ENCODE assay signal across 32 cellular contexts in the genomic region with DNA sequence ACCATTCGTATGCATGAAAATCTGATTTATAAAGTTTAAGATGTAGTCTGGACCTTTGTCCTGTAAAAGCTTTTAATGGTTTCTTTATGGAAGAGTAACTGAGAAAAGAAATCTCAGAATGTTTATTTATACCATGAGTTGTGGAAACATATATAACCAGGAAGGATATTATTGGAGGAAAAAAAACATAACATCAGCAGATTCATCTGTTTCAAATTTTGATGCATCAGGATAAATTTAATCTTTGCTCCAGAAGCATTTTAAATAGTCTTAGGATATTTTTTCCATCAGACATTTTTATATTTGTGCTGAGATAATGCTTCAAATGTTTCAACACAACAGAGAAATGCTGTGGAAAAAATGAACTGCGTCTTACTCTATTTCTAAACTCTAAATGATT. TPM values are rescaled to one million over a fixed set of nuclear protein-coding genes. Genes with fewer than 3 reads are reported as not detected.
"Had no signal": no experiment of that assay in that cellular context is flagged by ENCODE, and none has a peak within 500 bp of the region (broad histone marks: within the 10 kb centered on the region; RNA-seq: fewer than 3 reads in every experiment).

No MANE protein-coding gene starts in this region.

- H3K36me3 ChIP-seq: esophagus squamous epithelium, heart right ventricle, left ventricle myocardium inferior, lower lobe of right lung, neural progenitor cell, prostate gland, right atrium auricular region, sigmoid colon, spleen, thoracic aorta, tibial nerve, upper lobe of right lung, uterus had no signal

- H3K27me3 ChIP-seq: esophagus squamous epithelium, heart right ventricle, neural progenitor cell, right atrium auricular region, sigmoid colon, spleen, tibial nerve, upper lobe of right lung, uterus had no signal

- H3K27ac ChIP-seq: esophagus squamous epithelium, lower lobe of right lung, neural progenitor cell, prostate gland, right atrium auricular region, sigmoid colon, spleen, thoracic aorta, tibial nerve, upper lobe of right lung had no signal

- H3K4me1 ChIP-seq: esophagus squamous epithelium, left ventricle myocardium inferior, lower lobe of right lung, neural progenitor cell, prostate gland, right atrium auricular region, spleen, upper lobe of right lung, uterus had no signal

- ATAC-seq: left colon; lower lobe of right lung; natural killer cell treated with Interleukin-12 subunit alpha and Interleukin-12 subunit beta and Interleukin-15 and Interleukin-18, amount 100 ng/mL, for 72 hours; stimulated activated memory B cell treated with anti-CD40 and anti-IgM and Interleukin-4, amounts not matched to agents 10 μg/mL and 1 μg/mL and 100 μg/mL, for 72 hours; stimulated activated naive CD8-positive, alpha-beta T cell treated with anti-CD3 and anti-CD28 coated beads, Interleukin-15, Interleukin-2, amounts not matched to agents 100 U/mL and 50 U/mL, for 24 hours; upper lobe of right lung had no signal

- H3K27ac Mint-ChIP-seq: immature natural killer cell; natural killer cell treated with Interleukin-12 subunit alpha and Interleukin-12 subunit beta and Interleukin-15 and Interleukin-18, amount 100 ng/mL, for 72 hours; neural progenitor cell; stimulated activated memory B cell treated with anti-CD40 and anti-IgM and Interleukin-4, amounts not matched to agents 10 μg/mL and 1 μg/mL and 100 μg/mL, for 72 hours had no signal

- H3K4me1 Mint-ChIP-seq: immature natural killer cell; neural progenitor cell; stimulated activated memory B cell treated with anti-CD40 and anti-IgM and Interleukin-4, amounts not matched to agents 10 μg/mL and 1 μg/mL and 100 μg/mL, for 72 hours had no signal

- H3K9me3 ChIP-seq: esophagus squamous epithelium, left ventricle myocardium inferior, lower lobe of right lung, prostate gland, right atrium auricular region, sigmoid colon, spleen, thoracic aorta, tibial nerve, upper lobe of right lung, uterus had no signal

- H3K4me3 ChIP-seq: coronary artery, esophagus squamous epithelium, heart right ventricle, left ventricle myocardium inferior, lower lobe of right lung, neural progenitor cell, prostate gland, right atrium auricular region, sigmoid colon, spleen, thoracic aorta, tibial nerve, upper lobe of right lung, uterus had no signal

- H3K9me3 Mint-ChIP-seq: natural killer cell treated with Interleukin-12 subunit alpha and Interleukin-12 subunit beta and Interleukin-15 and Interleukin-18, amount 100 ng/mL, for 72 hours; neural progenitor cell; stimulated activated memory B cell treated with anti-CD40 and anti-IgM and Interleukin-4, amounts not matched to agents 10 μg/mL and 1 μg/mL and 100 μg/mL, for 72 hours had no signal

- H3K27me3 Mint-ChIP-seq: natural killer cell treated with Interleukin-12 subunit alpha and Interleukin-12 subunit beta and Interleukin-15 and Interleukin-18, amount 100 ng/mL, for 72 hours; stimulated activated memory B cell treated with anti-CD40 and anti-IgM and Interleukin-4, amounts not matched to agents 10 μg/mL and 1 μg/mL and 100 μg/mL, for 72 hours had no signal

- H3K4me3 Mint-ChIP-seq: immature natural killer cell; natural killer cell treated with Interleukin-12 subunit alpha and Interleukin-12 subunit beta and Interleukin-15 and Interleukin-18, amount 100 ng/mL, for 72 hours; neural progenitor cell; stimulated activated memory B cell treated with anti-CD40 and anti-IgM and Interleukin-4, amounts not matched to agents 10 μg/mL and 1 μg/mL and 100 μg/mL, for 72 hours had no signal

- H2AFZ ChIP-seq: neural progenitor cell had no signal

- H3K4me2 ChIP-seq: neural progenitor cell had no signal

- H3K36me3 Mint-ChIP-seq: natural killer cell treated with Interleukin-12 subunit alpha and Interleukin-12 subunit beta and Interleukin-15 and Interleukin-18, amount 100 ng/mL, for 72 hours; neural progenitor cell; stimulated activated memory B cell treated with anti-CD40 and anti-IgM and Interleukin-4, amounts not matched to agents 10 μg/mL and 1 μg/mL and 100 μg/mL, for 72 hours had no signal

- H3K9ac ChIP-seq: neural progenitor cell had no signal

- DNase-seq: dermis blood vessel endothelial cell; effector memory CD4-positive, alpha-beta T cell; erythroblast; esophagus squamous epithelium; foreskin melanocyte; glutamatergic neuron; heart right ventricle; hypothalamus; immature natural killer cell; islet precursor cell; kidney glomerular epithelial cell; left colon; left ventricle myocardium inferior; lower lobe of right lung; sigmoid colon; spleen; stimulated activated CD4-positive, alpha-beta T cell treated with anti-CD3 and anti-CD28 coated beads, Interleukin-4, amount 100 ng/mL, for 4 hours; stimulated activated naive CD8-positive, alpha-beta T cell treated with anti-CD3 and anti-CD28 coated beads, Interleukin-15, Interleukin-2, amounts not matched to agents 100 U/mL and 50 U/mL, for 24 hours; upper lobe of right lung; uterus had no signal

RNA-seq across cellular contexts. Expression of gene CSNK1A1L, which starts 31.2 kb away (rescaled TPM):
- total RNA-seq: dermis blood vessel endothelial cell; esophagus squamous epithelium; heart right ventricle; left colon; left ventricle myocardium inferior; lower lobe of right lung; mesenteric fat pad; mononuclear cell; natural killer cell treated with Interleukin-12 subunit alpha and Interleukin-12 subunit beta and Interleukin-15 and Interleukin-18, amount 100 ng/mL, for 72 hours; osteocyte; right atrium auricular region; sigmoid colon; skeletal muscle tissue; spleen; thoracic aorta; tibial nerve; upper lobe of right lung; uterus had no signal
- polyA plus RNA-seq: heart right ventricle, immature natural killer cell, sigmoid colon, spleen had no signal
